Comparison of ENCODE assay signal across 9 cellular contexts in the genomic region with DNA sequence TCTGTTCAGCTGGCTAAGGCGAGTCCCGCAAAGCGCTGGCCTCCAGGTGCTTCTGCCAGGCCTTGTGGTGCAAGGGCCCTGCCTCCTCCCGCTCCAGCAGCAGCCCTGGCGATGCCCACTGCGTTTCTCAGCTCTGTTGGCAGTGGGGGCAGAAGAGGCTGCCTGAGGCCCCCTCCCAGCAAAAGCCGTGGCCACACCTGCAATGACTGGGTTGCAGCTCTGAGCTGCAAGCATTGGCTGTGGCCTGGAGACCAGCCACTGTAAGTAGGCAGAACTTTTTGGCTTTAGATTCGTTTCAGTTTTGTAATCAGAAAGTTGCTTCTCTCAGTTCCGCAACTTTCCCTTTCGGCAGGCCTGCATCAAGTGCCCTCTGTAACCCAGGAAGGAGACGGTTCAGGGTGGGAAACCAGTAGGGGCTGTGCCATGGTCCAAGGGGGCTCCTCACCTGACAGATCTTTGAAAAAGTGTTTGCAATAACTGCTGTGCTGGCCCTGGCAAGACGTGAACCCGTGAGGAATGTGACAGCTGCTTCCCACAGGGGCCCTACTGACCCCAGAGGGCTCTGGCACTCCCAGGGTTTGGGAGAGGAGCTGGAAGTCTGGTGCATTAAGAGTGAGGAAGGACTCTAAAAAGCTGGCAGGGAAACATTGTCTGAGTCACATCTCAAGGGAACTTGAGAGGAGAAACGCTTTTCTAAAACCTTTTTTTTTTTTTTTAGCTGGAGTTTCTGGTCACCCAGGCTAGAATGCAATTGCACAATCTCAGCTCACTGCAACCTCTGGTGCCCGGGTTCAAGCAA. TPM values are rescaled to one million over a fixed set of nuclear protein-coding genes. Genes with fewer than 3 reads are reported as not detected.
A peak's percentile ranks its signal among the peaks of the same experiment; 100 is the strongest.
DNase-seq lines count a peak whose midpoint lies in the region; ATAC-seq and TF ChIP-seq lines count a peak whose summit lies in the region.
"Had no signal": no experiment of that assay in that cellular context is flagged by ENCODE, and none has a peak within 500 bp of the region (broad histone marks: within the 10 kb centered on the region; RNA-seq: fewer than 3 reads in every experiment).

No MANE protein-coding gene starts in this region.

- no peak overlapping the region for H3K27ac Mint-ChIP-seq in T-helper 17 cell
- H3K27ac Mint-ChIP-seq: activated naive CD8-positive, alpha-beta T cell had no signal

- no peaks in the 10 kb centered on the region for H3K36me3 ChIP-seq in BLaER1 treated with 17β-estradiol and CSF1 and Interleukin-3, amounts not matched to agents 10 nM and 100 nM
- H3K36me3 ChIP-seq in MG63 (no peaks in the 10 kb centered on the region), skeletal muscle tissue (ENCODE audit: control insufficient read depth in 3 of 3, insufficient read depth in 3 of 3, low read length in 3 of 3) (no peaks in the 10 kb centered on the region)

- peak overlapping the region in 10 of 11 experiments; percentile 31 to 53 (median 37); a peak in 13 of 22 replicates for H3K9ac ChIP-seq in BLaER1 treated with 17β-estradiol and CSF1 and Interleukin-3, amounts not matched to agents 10 nM and 100 nM
- peak overlapping the region; percentile 45 to 54 (median 50) for H3K9ac ChIP-seq in skeletal muscle tissue (ENCODE audit: low read depth in 1 of 3, low read length in 3 of 3)

- H3K27me3 Mint-ChIP-seq in T-helper 17 cell, result no peaks in the 10 kb centered on the region
- H3K27me3 Mint-ChIP-seq: activated naive CD8-positive, alpha-beta T cell had no signal

- H3K4me3 ChIP-seq in BLaER1 treated with 17β-estradiol and CSF1 and Interleukin-3, amounts not matched to agents 10 nM and 100 nM, result no peak overlapping the region
- H3K4me3 ChIP-seq in MG63, result peak overlapping the region; percentile 12; the same call in 1 of the 2 replicates
- no peak overlapping the region for H3K4me3 ChIP-seq in fibroblast of mammary gland (ENCODE audit: control insufficient read depth, low read depth, low read length)
- peak overlapping the region; percentile 35 to 57 (median 48) for H3K4me3 ChIP-seq in skeletal muscle tissue (ENCODE audit: low read length in 3 of 3)

- no peak for TF ChIP-seq CTCF in fibroblast of mammary gland (conservative IDR thresholded peaks at IDR 0.05; ENCODE audit: control insufficient read depth, insufficient read depth, low read depth, low read length)

- peak overlapping the region; percentile 53 to 76 (median 68) for H3K4me2 ChIP-seq in BLaER1 treated with 17β-estradiol and CSF1 and Interleukin-3, amounts not matched to agents 10 nM and 100 nM

- H4K20me1 ChIP-seq in BLaER1 treated with 17β-estradiol and CSF1 and Interleukin-3, amounts not matched to agents 10 nM and 100 nM, result no peaks in the 10 kb centered on the region

- no peak overlapping the region for H3K4me3 Mint-ChIP-seq in T-helper 17 cell
- H3K4me3 Mint-ChIP-seq: activated naive CD8-positive, alpha-beta T cell had no signal

- peaks cover 4% of the 10 kb centered on the region for H3K4me1 Mint-ChIP-seq in T-helper 17 cell

- peak; percentile 51 for ATAC-seq in GM21529 (IDR thresholded peaks at IDR 0.05; ENCODE audit: unreplicated experiment)
- no peak for ATAC-seq in T-helper 17 cell
- ATAC-seq in HG03139 (IDR thresholded peaks at IDR 0.05; ENCODE audit: unreplicated experiment), result no peak

- DNase-seq in MG63, result peak; percentile 66
- DNase-seq in fibroblast of mammary gland (ENCODE audit: low read depth), result peak; percentile 96
- no peak for DNase-seq in T-helper 17 cell
- no peak for DNase-seq in DMS79 treated with DMSO at 0.1 percent for 48 hours (lab: John Stamatoyannopoulos, UW)

- no peaks in the 10 kb centered on the region for H3K27me3 ChIP-seq in BLaER1 treated with 17β-estradiol and CSF1 and Interleukin-3, amounts not matched to agents 10 nM and 100 nM
- H3K27me3 ChIP-seq in MG63, result no peaks in the 10 kb centered on the region
- H3K27me3 ChIP-seq in skeletal muscle tissue (ENCODE audit: control insufficient read depth in 3 of 3, insufficient read depth in 3 of 3, low read length in 3 of 3), result no peaks in the 10 kb centered on the region

- H3K9me3 ChIP-seq in BLaER1 treated with 17β-estradiol and CSF1 and Interleukin-3, amounts not matched to agents 10 nM and 100 nM (replicated peaks in 1 of 11), result no peaks in the 10 kb centered on the region
- H3K9me3 ChIP-seq in MG63 (no peaks in the 10 kb centered on the region), skeletal muscle tissue (ENCODE audit: control insufficient read depth in 3 of 3, low read length in 3 of 3) (no peaks in the 10 kb centered on the region), T-helper 17 cell (ENCODE audit: control insufficient read depth, low read length, poor library complexity, severe bottlenecking) (no peaks in the 10 kb centered on the region)

- H3K36me3 Mint-ChIP-seq in T-helper 17 cell (ENCODE audit: low read depth), result no peaks in the 10 kb centered on the region
- H3K36me3 Mint-ChIP-seq: activated naive CD8-positive, alpha-beta T cell had no signal

- peaks cover 11 to 22% (median 18%) of the 10 kb centered on the region in 10 experiments for H3K4me1 ChIP-seq in BLaER1 treated with 17β-estradiol and CSF1 and Interleukin-3, amounts not matched to agents 10 nM and 100 nM
- H3K4me1 ChIP-seq in skeletal muscle tissue (ENCODE audit: control insufficient read depth in 3 of 3, insufficient read depth in 3 of 3, low read length in 3 of 3), result peaks cover 9 to 13% (median 9%) of the 10 kb centered on the region in 3 donors

- peak overlapping the region in 10 of 11 experiments; percentile 29 to 75 (median 51); a peak in 16 of 22 replicates for H3K27ac ChIP-seq in BLaER1 treated with 17β-estradiol and CSF1 and Interleukin-3, amounts not matched to agents 10 nM and 100 nM
- H3K27ac ChIP-seq in skeletal muscle tissue (ENCODE audit: low read depth, low read length), result peak overlapping the region; percentile 72

RNA-seq across cellular contexts. Expression of gene MAX, which starts 54.5 kb away (rescaled TPM):
- 26.6 and 30.8 TPM in 2 replicates for total RNA-seq in MG63 (2014; rRNA removed; shearing (Covaris generic); ENCODE audit: low replicate concordance)
- total RNA-seq in skeletal muscle tissue (30.8 TPM), T-helper 17 cell (100 to 1,000 TPM; 167 to 312 TPM)

Comparison
In these comparisons a context has a peak if more than half of its experiments do, and no peak if none do; other contexts are left out.
1. H3K4me3 ChIP-seq: peak in MG63 (single experiment) and skeletal muscle tissue (3 of 3); none in BLaER1 treated with 17β-estradiol and CSF1 and Interleukin-3, amounts not matched to agents 10 nM and 100 nM (0 of 10) and fibroblast of mammary gland (single experiment).
2. DNase-seq: peak in MG63 (single experiment) and fibroblast of mammary gland (single experiment); none in T-helper 17 cell (0 of 3) and DMS79 treated with DMSO at 0.1 percent for 48 hours (single experiment).